23 cellular contexts compared by ENCODE assay signal in the genomic region with DNA sequence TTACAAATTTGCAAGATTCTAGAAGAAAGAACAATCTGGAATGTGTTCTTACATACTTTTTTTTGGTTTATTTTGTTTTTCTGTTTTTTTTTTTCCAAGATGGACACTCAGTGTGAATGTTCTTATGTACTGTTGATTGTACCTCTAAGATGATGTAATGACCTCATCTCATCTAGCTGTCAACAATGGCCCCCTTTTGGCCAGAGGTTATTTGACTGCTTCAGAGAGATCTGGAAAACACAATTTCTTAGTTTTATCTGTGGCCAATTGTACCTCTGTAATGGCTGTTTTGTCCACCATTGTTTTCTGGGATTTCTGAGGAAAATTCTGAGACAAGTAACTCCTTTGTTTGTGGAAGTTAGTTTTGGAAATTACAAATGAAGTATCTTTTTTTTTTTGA. TPM values are rescaled to one million over a fixed set of nuclear protein-coding genes. Genes with fewer than 3 reads are reported as not detected.
DNase-seq lines count a peak whose midpoint lies in the region; TF ChIP-seq lines count a peak whose summit lies in the region.
"Had no signal": no experiment of that assay in that cellular context is flagged by ENCODE, and none has a peak within 500 bp of the region (broad histone marks: within the 10 kb centered on the region; RNA-seq: fewer than 3 reads in every experiment).

No MANE protein-coding gene starts in this region.

- H3K27ac Mint-ChIP-seq in endothelial cell (ENCODE audit: unreplicated experiment) = no peak overlapping the region
- H3K27ac Mint-ChIP-seq: CD14-positive monocyte; CD4-positive, alpha-beta T cell; CD8-positive, alpha-beta memory T cell had no signal

- H3K36me3 Mint-ChIP-seq in endothelial cell (ENCODE audit: low read depth, unreplicated experiment) = no peaks in the 10 kb centered on the region
- H3K36me3 Mint-ChIP-seq: CD14-positive monocyte; CD8-positive, alpha-beta memory T cell had no signal

- no peak overlapping the region for H3K4me3 Mint-ChIP-seq in endothelial cell (ENCODE audit: unreplicated experiment)
- H3K4me3 Mint-ChIP-seq: CD14-positive monocyte; CD4-positive, alpha-beta T cell; CD8-positive, alpha-beta memory T cell had no signal

- H3K4me1 Mint-ChIP-seq in endothelial cell (ENCODE audit: unreplicated experiment) = peaks cover 11% of the 10 kb centered on the region
- H3K4me1 Mint-ChIP-seq: CD14-positive monocyte; CD8-positive, alpha-beta memory T cell had no signal

- no peaks in the 10 kb centered on the region for H3K9me3 Mint-ChIP-seq in endothelial cell (ENCODE audit: unreplicated experiment)
- H3K9me3 Mint-ChIP-seq: CD4-positive, alpha-beta T cell had no signal

- H3K4me3 ChIP-seq in choroid plexus epithelial cell (ENCODE audit: low read depth, low read length) = no peak overlapping the region
- H3K4me3 ChIP-seq: A549; BLaER1 treated with 17β-estradiol and CSF1 and Interleukin-3, amounts not matched to agents 10 nM and 100 nM; GM12878; GM23248 had no signal

- DNase-seq in COLO829 (ENCODE audit: low spot score) (peak; percentile 38), NCI-H226 (peak; percentile 11), choroid plexus epithelial cell (ENCODE audit: low read depth) (peak; percentile 8), MV-4-11 (lab: John Stamatoyannopoulos, UW) (no peak), endothelial cell (ENCODE audit: low spot score) (no peak), islet precursor cell (no peak)
- DNase-seq: 8988T; ACHN; AML-193; BE2C; Calu3; CD4-positive, alpha-beta T cell; CD8-positive, alpha-beta memory T cell; COR-L47; DMS53; DND-41; GM23248; H7; HCEC 1CT had no signal

- no peak for TF ChIP-seq CTCF in choroid plexus epithelial cell (conservative IDR thresholded peaks at IDR 0.05; ENCODE audit: low read depth, low read length)
- TF ChIP-seq CTCF in endothelial cell (IDR thresholded peaks at IDR 0.05; ENCODE audit: unreplicated experiment) = no peak

- peaks cover 1% of the 10 kb centered on the region for H3K27me3 Mint-ChIP-seq in endothelial cell (ENCODE audit: unreplicated experiment)

RNA-seq across cellular contexts. Expression of gene ST6GALNAC3, which starts 38.9 kb away (rescaled TPM):
- 46.8 TPM for total RNA-seq in endothelial cell (ENCODE audit: unreplicated experiment)
- total RNA-seq: GM23248 had no signal

Comparison
In these comparisons a context has a peak if more than half of its experiments do, and no peak if none do; other contexts are left out.
1. DNase-seq: peak in COLO829 (single experiment), NCI-H226 (single experiment) and choroid plexus epithelial cell (single experiment); none in MV-4-11 (single experiment), endothelial cell (single experiment) and islet precursor cell (single experiment).